In genomic region chr7:90153943-90154761, GRCh38 we compare ENCODE assay signal across 8 cellular contexts. TPM values are rescaled to one million over a fixed set of nuclear protein-coding genes. Genes with fewer than 3 reads are reported as not detected.
DNase-seq lines count a peak whose midpoint lies in the region; ATAC-seq and TF ChIP-seq lines count a peak whose summit lies in the region.
"Not testable (repeated sequence)": the region's sequence is repeated elsewhere in the genome, so short reads cannot be mapped to it uniquely, and the experiment has no call there.

STEAP1 (plus strand) TSS chr7:90154469; CDS start chr7:90159789, 5,320 bp downstream.

- peak; percentile 52 for TF ChIP-seq POLR2A in ovary (IDR thresholded peaks at IDR 0.05)
- TF ChIP-seq POLR2A in testis (IDR thresholded peaks at IDR 0.05): not testable (repeated sequence)

- peaks cover 11% of the 10 kb centered on the region for H3K27me3 ChIP-seq in cardiac muscle cell
- H3K27me3 ChIP-seq in ovary, testis: not testable (repeated sequence)

- WGBS in ovary, 3 donors: 1% methylated on average over 31 to 56 of the region's 56 CpGs
- WGBS in testis, 2 donors: 2 to 6% methylated on average over 21 to 56 of the region's 56 CpGs

- peak within 1 kb of the TSS; percentile 57 for H3K4me3 Mint-ChIP-seq in activated naive CD8-positive, alpha-beta T cell treated with anti-CD3 and anti-CD28 coated beads, Interleukin-2, amount 50 U/mL, for 24 hours

- H3K4me3 ChIP-seq in cardiac muscle cell (peak within 1 kb of the TSS; percentile 41), ovary (peak within 1 kb of the TSS; percentile 65), testis (peak within 1 kb of the TSS; percentile 47 to 65)

- H3K9me3 Mint-ChIP-seq in activated naive CD8-positive, alpha-beta T cell treated with anti-CD3 and anti-CD28 coated beads, Interleukin-2, amount 50 U/mL, for 24 hours: not testable (repeated sequence)

- peak; percentile 78 for TF ChIP-seq CTCF in GM12872 (IDR thresholded peaks at IDR 0.05; ENCODE audit: insufficient read depth, low read depth, low read length)
- TF ChIP-seq CTCF in cardiac muscle cell (IDR thresholded peaks at IDR 0.05; ENCODE audit: low read depth, low read length): peak; percentile 76
- TF ChIP-seq CTCF in ovary (IDR thresholded peaks at IDR 0.05): peak; percentile 86 to 92 (median 87)
- TF ChIP-seq CTCF in testis (IDR thresholded peaks at IDR 0.05): peak; percentile 57 to 86 (median 77)

- not testable (repeated sequence) for H3K4me1 ChIP-seq in cardiac muscle cell (ENCODE audit: low read depth); ovary (ENCODE audit: insufficient read depth); testis

- not testable (repeated sequence) for H3K9me3 ChIP-seq in cardiac muscle cell (ENCODE audit: low read depth); ovary; testis

- H3K27ac Mint-ChIP-seq in activated naive CD8-positive, alpha-beta T cell treated with anti-CD3 and anti-CD28 coated beads, Interleukin-2, amount 50 U/mL, for 24 hours: not testable (repeated sequence)

- H3K27me3 Mint-ChIP-seq in activated naive CD8-positive, alpha-beta T cell treated with anti-CD3 and anti-CD28 coated beads, Interleukin-2, amount 50 U/mL, for 24 hours: peaks cover 20% of the 10 kb centered on the region

- H3K4me1 Mint-ChIP-seq in activated naive CD8-positive, alpha-beta T cell treated with anti-CD3 and anti-CD28 coated beads, Interleukin-2, amount 50 U/mL, for 24 hours: not testable (repeated sequence)

- DNase-seq in NCI-H1048 (lab: John Stamatoyannopoulos, UW) (peak; percentile 61), SW480 (ENCODE audit: low spot score) (peak; percentile 93), cardiac muscle cell (ENCODE audit: low read depth in 1 of 2, low spot score in 1 of 2) (peak; percentile 89 to 97), ovary (peak; percentile 90 to 96 (median 95)), testis (peak; percentile 94)
- DNase-seq in activated naive CD8-positive, alpha-beta T cell treated with anti-CD3 and anti-CD28 coated beads, Interleukin-2, amount 50 U/mL, for 24 hours: peak; percentile 92

- intact Hi-C loops in ovary (cut with DNase I): loop anchor here in 3 of 4 donors (5.0 to 10.0 kb wide), 4 partner anchors 61 to 271 kb away; partner anchors contain the start of gene STEAP2 (in 1 of the 3)
- intact Hi-C loops in testis (cut with DNase I; ENCODE audit: low total_unique reads): loop anchor here (10.0 kb wide), 1 partner anchor 271 kb away; no protein-coding TSS in a partner anchor

- not testable (repeated sequence) for TF ChIP-seq EP300 in ovary (IDR thresholded peaks at IDR 0.05)

- not testable (repeated sequence) for H3K36me3 ChIP-seq in cardiac muscle cell; ovary; testis (ENCODE audit: low read depth, missing control alignments)

- peak; percentile 98 for ATAC-seq in HG02623 (IDR thresholded peaks at IDR 0.05; ENCODE audit: unreplicated experiment)
- ATAC-seq in activated naive CD8-positive, alpha-beta T cell treated with anti-CD3 and anti-CD28 coated beads, Interleukin-2, amount 50 U/mL, for 24 hours: peak; percentile 98

- H3K27ac ChIP-seq in cardiac muscle cell: not testable (repeated sequence)
- H3K27ac ChIP-seq in ovary (peak within 1 kb of the TSS; percentile 49 to 75), testis (peak within 1 kb of the TSS; percentile 51 to 66)

- not testable (repeated sequence) for H3K36me3 Mint-ChIP-seq in activated naive CD8-positive, alpha-beta T cell treated with anti-CD3 and anti-CD28 coated beads, Interleukin-2, amount 50 U/mL, for 24 hours (ENCODE audit: low read depth)

RNA-seq across cellular contexts. Expression of gene STEAP1, which starts in this region (rescaled TPM):
- total RNA-seq in cardiac muscle cell (not detected in 2 replicates), ovary (10 to 100 TPM in 4 of 7 donors, 1 to 10 TPM in 3; 4.8 to 15.5 (median 10.5) TPM), testis (1 to 10 TPM; 6.4 to 7.3 TPM)
- polyA plus RNA-seq in cardiac muscle cell (not detected in 2 replicates), ovary (10 to 100 TPM in 1 of 2 donors, 1 to 10 TPM in 1; 6.0 to 10.8 TPM), testis (ENCODE audit: insufficient read depth, low read depth, low replicate concordance) (6.4 TPM)

Comparison
In these comparisons a context has a peak if more than half of its experiments do, and no peak if none do; other contexts are left out.
1. Peak in DNase-seq and H3K4me3 ChIP-seq in cardiac muscle cell; RNA of the gene not detected or under 1 TPM.